ENCODE assay signal across 14 cellular contexts in the genomic region with DNA sequence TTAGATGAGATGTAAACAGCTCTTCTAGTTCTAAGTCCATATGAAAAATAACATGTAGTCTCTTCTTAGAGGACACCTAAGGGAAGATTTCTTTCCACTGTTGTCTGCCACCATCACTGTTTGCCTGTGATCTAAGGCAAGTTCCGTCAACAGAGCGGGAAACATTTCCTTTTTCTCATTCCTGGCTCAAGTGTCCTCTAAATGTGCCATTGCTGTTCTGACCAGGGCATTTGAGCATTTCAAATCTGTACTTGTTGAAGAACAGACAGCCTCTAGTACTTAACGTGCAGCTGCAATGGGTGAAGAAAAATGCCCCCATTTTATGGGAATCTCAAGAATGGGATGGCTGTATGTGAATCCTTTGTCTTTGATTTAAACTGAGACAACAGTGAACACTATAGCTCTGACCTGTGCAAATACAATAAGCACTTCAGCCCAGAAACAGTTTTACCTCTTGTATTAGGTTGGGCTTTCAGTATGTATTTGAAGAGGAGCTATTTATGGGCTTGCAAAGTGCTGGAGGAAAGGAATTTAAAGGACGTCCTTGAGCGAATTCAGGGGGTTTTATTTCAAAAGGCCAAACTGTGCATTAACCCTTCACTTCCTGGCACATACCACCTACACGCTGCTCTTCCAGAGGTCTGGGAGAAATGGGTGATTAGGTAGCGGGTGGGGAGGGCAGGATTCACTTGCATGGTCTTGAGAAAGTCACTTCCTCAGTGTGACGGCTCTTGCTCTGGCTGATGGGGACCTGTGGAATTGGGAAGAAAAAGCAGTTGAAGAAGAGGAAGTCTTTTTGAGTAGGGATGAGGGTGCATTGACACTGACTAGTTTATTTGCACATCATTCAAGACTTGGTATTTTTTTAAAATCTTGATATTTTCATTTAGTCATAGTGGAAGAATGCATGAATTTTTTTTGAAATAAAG.
DNase-seq lines count a peak whose midpoint lies in the region; ATAC-seq and TF ChIP-seq lines count a peak whose summit lies in the region.
"Had no signal": no experiment of that assay in that cellular context is flagged by ENCODE, and none has a peak within 500 bp of the region (broad histone marks: within the 10 kb centered on the region; RNA-seq: fewer than 3 reads in every experiment).

No MANE protein-coding gene starts in this region.

- H3K9me3 ChIP-seq in cardiac muscle cell (ENCODE audit: low read depth), result no peaks in the 10 kb centered on the region
- no peaks in the 10 kb centered on the region for H3K9me3 ChIP-seq in right atrium auricular region
- no peaks in the 10 kb centered on the region for H3K9me3 ChIP-seq in hepatocyte (ENCODE audit: low read depth)
- H3K9me3 ChIP-seq: Peyer's patch, prostate gland had no signal

- no peaks in the 10 kb centered on the region for H3K36me3 Mint-ChIP-seq in stimulated activated naive B cell treated with anti-CD40 and anti-IgM and Interleukin-4, amounts not matched to agents 10 μg/mL and 1 μg/mL and 100 μg/mL, for 72 hours

- H3K4me3 Mint-ChIP-seq in stimulated activated naive B cell treated with anti-CD40 and anti-IgM and Interleukin-4, amounts not matched to agents 10 μg/mL and 1 μg/mL and 100 μg/mL, for 72 hours, result no peak overlapping the region
- H3K4me3 Mint-ChIP-seq: activated CD4-positive, alpha-beta T cell treated with anti-CD3 and anti-CD28 coated beads, Interleukin-2, amount 10 ng/mL, durations not matched to agents 7 days and 5 days; T-helper 17 cell had no signal

- no peaks in the 10 kb centered on the region for H3K9me3 Mint-ChIP-seq in stimulated activated naive B cell treated with anti-CD40 and anti-IgM and Interleukin-4, amounts not matched to agents 10 μg/mL and 1 μg/mL and 100 μg/mL, for 72 hours
- H3K9me3 Mint-ChIP-seq: activated CD4-positive, alpha-beta T cell treated with anti-CD3 and anti-CD28 coated beads, Interleukin-2, amount 10 ng/mL, durations not matched to agents 7 days and 5 days had no signal

- H3K36me3 ChIP-seq in cardiac muscle cell, result no peaks in the 10 kb centered on the region
- no peaks in the 10 kb centered on the region for H3K36me3 ChIP-seq in right atrium auricular region
- no peaks in the 10 kb centered on the region for H3K36me3 ChIP-seq in hepatocyte (replicated peaks; ENCODE audit: insufficient read depth, low read depth)
- H3K36me3 ChIP-seq: Peyer's patch, prostate gland had no signal

- CTCF ChIA-PET in GM10248 (lab: Yijun Ruan, JAX), result interaction anchor here (0.8 to 9.8 kb wide), 9 partner anchors 9 to 465 kb away, joined by 3 to 95 read pairs (median 3); no protein-coding TSS in a partner anchor

- peak in 1 of 2 donors; percentile 84 for DNase-seq in cardiac muscle cell (ENCODE audit: low read depth in 1 of 2, low spot score in 1 of 2)
- DNase-seq in right atrium auricular region (ENCODE audit: low spot score), result no peak
- peak; percentile 16 for DNase-seq in NCI-H345 treated with DMSO at 0.1 percent for 48 hours (lab: John Stamatoyannopoulos, UW; ENCODE audit: unreplicated experiment)
- DNase-seq in hepatocyte (ENCODE audit: low spot score), result no peak
- DNase-seq in cortex of kidney (lab: John Stamatoyannopoulos, UW), result no peak
- no peak for DNase-seq in stimulated activated naive B cell treated with anti-CD40 and anti-IgM and Interleukin-4, amounts not matched to agents 10 μg/mL and 1 μg/mL and 100 μg/mL, for 72 hours
- DNase-seq in GM10248 (ENCODE audit: extremely low spot score), result no peak
- DNase-seq: activated CD4-positive, alpha-beta T cell treated with anti-CD3 and anti-CD28 coated beads, Interleukin-2, amount 10 ng/mL, durations not matched to agents 7 days and 5 days; activated T-cell treated with anti-CD3 and anti-CD28 coated beads, Interleukin-2, amount 50 U/mL, for 48 hours; DND-41; Peyer's patch; T-helper 17 cell had no signal

- H3K27me3 ChIP-seq in cardiac muscle cell, result no peaks in the 10 kb centered on the region
- no peaks in the 10 kb centered on the region for H3K27me3 ChIP-seq in right atrium auricular region
- H3K27me3 ChIP-seq in hepatocyte, result no peaks in the 10 kb centered on the region
- H3K27me3 ChIP-seq: Peyer's patch had no signal

- ATAC-seq in stimulated activated naive B cell treated with anti-CD40 and anti-IgM and Interleukin-4, amounts not matched to agents 10 μg/mL and 1 μg/mL and 100 μg/mL, for 72 hours (replicated peaks), result no peak
- no peak for ATAC-seq in HG03432 (IDR thresholded peaks at IDR 0.05; ENCODE audit: unreplicated experiment)
- ATAC-seq: T-helper 17 cell had no signal

- H3K4me1 Mint-ChIP-seq in stimulated activated naive B cell treated with anti-CD40 and anti-IgM and Interleukin-4, amounts not matched to agents 10 μg/mL and 1 μg/mL and 100 μg/mL, for 72 hours, result no peaks in the 10 kb centered on the region

- 33% methylated on average over 8 of the region's 8 CpGs for whole genome bisulfite sequencing in hepatocyte (ENCODE audit: low lambda C conversion rate, missing lambda C conversion rate)

- TF ChIP-seq CTCF in cardiac muscle cell (IDR thresholded peaks at IDR 0.05; ENCODE audit: low read depth, low read length) (no peak), right atrium auricular region (IDR thresholded peaks at IDR 0.05) (no peak), hepatocyte (IDR thresholded peaks at IDR 0.05; ENCODE audit: poor library complexity) (no peak), GM10248 (IDR thresholded peaks at IDR 0.05; ENCODE audit: control extremely low read depth, extremely low read depth, low read depth, missing control alignments) (no peak)

- H3K27ac Mint-ChIP-seq in stimulated activated naive B cell treated with anti-CD40 and anti-IgM and Interleukin-4, amounts not matched to agents 10 μg/mL and 1 μg/mL and 100 μg/mL, for 72 hours, result no peak overlapping the region
- H3K27ac Mint-ChIP-seq: activated CD4-positive, alpha-beta T cell treated with anti-CD3 and anti-CD28 coated beads, Interleukin-2, amount 10 ng/mL, durations not matched to agents 7 days and 5 days; T-helper 17 cell had no signal

- no peak overlapping the region for H2AFZ ChIP-seq in hepatocyte

- peak overlapping the region; percentile 96 for H3K27ac ChIP-seq in cardiac muscle cell
- H3K27ac ChIP-seq in right atrium auricular region, result no peak overlapping the region
- H3K27ac ChIP-seq in hepatocyte, result peak overlapping the region; percentile 28
- H3K27ac ChIP-seq: Peyer's patch had no signal

- POLR2A ChIA-PET in GM10248 (lab: Yijun Ruan, JAX), result no interaction called here

- H3K4me3 ChIP-seq in cardiac muscle cell (no peak overlapping the region), right atrium auricular region (no peak overlapping the region), hepatocyte (no peak overlapping the region)
- H3K4me3 ChIP-seq: Peyer's patch, prostate gland had no signal

- H3K9me2 ChIP-seq in hepatocyte (replicated peaks; ENCODE audit: insufficient read depth), result no peaks in the 10 kb centered on the region

- no peaks in the 10 kb centered on the region for H3K79me2 ChIP-seq in hepatocyte

- H3K4me2 ChIP-seq in hepatocyte, result peak overlapping the region; percentile 20

- peaks cover 15% of the 10 kb centered on the region in 2 donors for H3K27me3 Mint-ChIP-seq in stimulated activated naive B cell treated with anti-CD40 and anti-IgM and Interleukin-4, amounts not matched to agents 10 μg/mL and 1 μg/mL and 100 μg/mL, for 72 hours

- no peaks in the 10 kb centered on the region for H4K20me1 ChIP-seq in hepatocyte (ENCODE audit: insufficient read depth, poor library complexity, severe bottlenecking)

- peaks cover 38% of the 10 kb centered on the region for H3K4me1 ChIP-seq in cardiac muscle cell (ENCODE audit: low read depth)
- peaks cover 0 to 18% of the 10 kb centered on the region in 2 donors for H3K4me1 ChIP-seq in right atrium auricular region
- H3K4me1 ChIP-seq in hepatocyte (ENCODE audit: insufficient read depth), result peaks cover 34% of the 10 kb centered on the region
- H3K4me1 ChIP-seq: prostate gland had no signal

Comparison
In these comparisons a context has a peak if more than half of its experiments do, and no peak if none do; other contexts are left out.
1. H3K27ac ChIP-seq: peak in cardiac muscle cell (single experiment) and hepatocyte (single experiment); none in right atrium auricular region (0 of 2).